In the genomic region with DNA sequence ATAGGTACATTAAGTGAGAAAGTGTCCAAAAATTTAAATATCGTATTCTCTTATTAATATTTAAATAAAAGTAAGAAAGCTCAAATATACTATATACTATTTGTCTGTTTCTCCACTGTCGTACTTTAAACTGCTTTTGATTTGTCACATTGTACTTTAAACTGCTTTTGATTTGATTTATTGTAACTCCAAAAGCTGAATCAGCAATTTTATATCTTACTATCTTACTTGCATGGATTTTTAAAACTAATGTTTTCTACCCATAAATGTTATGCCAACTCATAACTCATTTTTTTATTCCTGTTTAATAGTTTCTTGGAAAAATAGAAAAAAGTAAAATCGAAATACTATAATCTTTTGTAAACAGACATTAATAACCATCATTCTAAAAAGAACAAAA, we compare ENCODE assay signal across 19 cellular contexts.
"Had no signal": no experiment of that assay in that cellular context is flagged by ENCODE, and none has a peak within 500 bp of the region (broad histone marks: within the 10 kb centered on the region; RNA-seq: fewer than 3 reads in every experiment).

No MANE protein-coding gene starts in this region.

- H3K27ac ChIP-seq: SJSA1, SK-N-MC had no signal

- H3K4me3 ChIP-seq: SJSA1, SK-N-MC had no signal

- DNase-seq: KBM-7, MV-4-11, NCI-H1048, NCI-H1105, NCI-H1417, NCI-H1436 treated with DMSO at 0.1 percent for 48 hours, NCI-H1694, NCI-H2081, NCI-H2107, NCI-H2227 treated with DMSO at 0.1 percent for 48 hours, NCI-H524, NCI-H526 treated with DMSO at 0.1 percent for 48 hours, NCI-H748 treated with DMSO at 0.1 percent for 48 hours, Right ventricle myocardium superior, RPMI8226, SIG-M5 had no signal

- H3K36me3 ChIP-seq: SJSA1 had no signal

- H3K9me3 ChIP-seq: SJSA1 had no signal

- FAIRE-seq: RCC 7860 had no signal

- H3K27me3 ChIP-seq: SJSA1 had no signal

- H3K4me1 ChIP-seq: SJSA1 had no signal
